Comparison of ENCODE assay signal across 19 cellular contexts in the genomic region with DNA sequence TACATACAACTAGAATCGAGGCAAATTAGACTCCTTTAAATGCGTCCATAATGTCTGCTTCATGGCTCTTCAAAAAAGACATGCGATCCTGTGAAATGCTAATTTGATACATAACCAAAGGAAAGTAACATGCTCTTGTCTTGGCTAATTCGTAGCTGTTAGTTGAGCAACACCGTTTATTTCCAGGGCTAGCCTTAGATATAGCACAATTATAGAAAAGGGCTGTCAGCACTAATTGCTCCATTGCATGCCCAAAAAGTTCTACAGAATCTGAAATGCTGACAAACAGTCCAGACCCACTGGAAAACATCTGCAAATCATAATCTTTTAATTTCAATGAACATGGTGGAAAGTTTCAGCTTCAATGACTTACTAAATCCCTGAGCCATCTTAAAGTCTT.
"Had no signal": no experiment of that assay in that cellular context is flagged by ENCODE, and none has a peak within 500 bp of the region (broad histone marks: within the 10 kb centered on the region; RNA-seq: fewer than 3 reads in every experiment).

No MANE protein-coding gene starts in this region.

- H3K9me3 Mint-ChIP-seq: activated CD8-positive, alpha-beta T cell treated with anti-CD3 and anti-CD28 coated beads for 36 hours; activated naive CD4-positive, alpha-beta T cell treated with anti-CD3 and anti-CD28 coated beads, Interleukin-2, amount 50 U/mL, for 24 hours; nephron progenitor cell; WTC11 had no signal

- H3K4me3 Mint-ChIP-seq: activated CD8-positive, alpha-beta T cell treated with anti-CD3 and anti-CD28 coated beads for 36 hours; activated naive CD4-positive, alpha-beta T cell treated with anti-CD3 and anti-CD28 coated beads, Interleukin-2, amount 50 U/mL, for 24 hours; nephron progenitor cell; WTC11 had no signal

- H3K27ac ChIP-seq: cardiac muscle cell, epithelial cell of prostate, lower lobe of right lung, right atrium auricular region, skin epidermis, suprapubic skin had no signal

- DNase-seq: activated CD4-positive, alpha-beta T cell treated with anti-CD3 and anti-CD28 coated beads for 48 hours; activated CD8-positive, alpha-beta memory T cell treated with anti-CD3 and anti-CD28 coated beads, Interleukin-2, amount 50 U/mL, for 4 hours; activated CD8-positive, alpha-beta T cell treated with anti-CD3 and anti-CD28 coated beads for 36 hours; activated effector memory CD4-positive, alpha-beta T cell treated with anti-CD3 and anti-CD28 coated beads, Interleukin-2, amount 50 U/mL, for 16 hours; activated T-cell treated with anti-CD3 and anti-CD28 coated beads, Interleukin-2, amount 50 U/mL, for 48 hours; left colon; lower lobe of right lung; nephron progenitor cell; occipital lobe; stimulated activated CD4-positive, alpha-beta T cell treated with anti-CD3 and anti-CD28 coated beads, Interleukin-4, amount 100 ng/mL, for 24 hours; stimulated activated naive CD8-positive, alpha-beta T cell treated with anti-CD3 and anti-CD28 coated beads, Interleukin-15, Interleukin-2, amounts not matched to agents 100 U/mL and 50 U/mL, for 24 hours had no signal

- H3K36me3 ChIP-seq: cardiac muscle cell, lower lobe of right lung, right atrium auricular region, suprapubic skin had no signal

- ATAC-seq: activated CD8-positive, alpha-beta T cell treated with anti-CD3 and anti-CD28 coated beads for 36 hours; left colon; lower lobe of right lung; stimulated activated naive CD8-positive, alpha-beta T cell treated with anti-CD3 and anti-CD28 coated beads, Interleukin-15, Interleukin-2, amounts not matched to agents 100 U/mL and 50 U/mL, for 24 hours; WTC11 had no signal

- H3K27me3 ChIP-seq: right atrium auricular region, suprapubic skin had no signal

- H3K4me1 ChIP-seq: suprapubic skin had no signal

- H3K4me3 ChIP-seq: cardiac muscle cell, lower lobe of right lung, right atrium auricular region, skin epidermis, suprapubic skin had no signal

- H3K9me3 ChIP-seq: lower lobe of right lung, right atrium auricular region, suprapubic skin had no signal

- H3K27ac Mint-ChIP-seq: activated CD8-positive, alpha-beta T cell treated with anti-CD3 and anti-CD28 coated beads for 36 hours; activated naive CD4-positive, alpha-beta T cell treated with anti-CD3 and anti-CD28 coated beads, Interleukin-2, amount 50 U/mL, for 24 hours; nephron progenitor cell; progenitor cell of endocrine pancreas; WTC11 had no signal

- H3K4me1 Mint-ChIP-seq: activated naive CD4-positive, alpha-beta T cell treated with anti-CD3 and anti-CD28 coated beads, Interleukin-2, amount 50 U/mL, for 24 hours; nephron progenitor cell had no signal

- H3K36me3 Mint-ChIP-seq: activated naive CD4-positive, alpha-beta T cell treated with anti-CD3 and anti-CD28 coated beads, Interleukin-2, amount 50 U/mL, for 24 hours; WTC11 had no signal
